In genomic region chr19:20167020-20167644, GRCh38 we compare ENCODE assay signal across 8 cellular contexts. TPM values are rescaled to one million over a fixed set of nuclear protein-coding genes. Genes with fewer than 3 reads are reported as not detected.
DNase-seq lines count a peak whose midpoint lies in the region; ATAC-seq, FAIRE-seq and TF ChIP-seq lines count a peak whose summit lies in the region.

ZNF486 (plus strand) TSS chr19:20167214; CDS start chr19:20167331, 117 bp downstream.

- ATAC-seq in GM19467 (IDR thresholded peaks at IDR 0.05; ENCODE audit: unreplicated experiment) = peak; percentile 83

- peak; percentile 74 for DNase-seq in BJ (ENCODE audit: low read depth)
- peak; percentile 95 for DNase-seq in WERI-Rb-1
- peak; percentile 86 for DNase-seq in bronchial epithelial cell (ENCODE audit: low read depth)
- peak; percentile 80 for DNase-seq in iPS-NIHi11 (ENCODE audit: low spot score)
- DNase-seq in NCI-H128 (lab: John Stamatoyannopoulos, UW; ENCODE audit: unreplicated experiment) = no peak

- H3K27me3 ChIP-seq in BJ (ENCODE audit: control insufficient read depth, insufficient read depth, low read length) = no peaks in the 10 kb centered on the region
- H3K27me3 ChIP-seq in HUES6 (ENCODE audit: control insufficient read depth, insufficient read depth, low read length) = no peaks in the 10 kb centered on the region
- H3K27me3 ChIP-seq in WERI-Rb-1 (ENCODE audit: insufficient read depth, low read depth, severe bottlenecking) = no peaks in the 10 kb centered on the region
- no peaks in the 10 kb centered on the region for H3K27me3 ChIP-seq in bronchial epithelial cell (ENCODE audit: control insufficient read depth, insufficient read depth, low read length)
- H3K27me3 ChIP-seq in skeletal muscle satellite cell (ENCODE audit: control insufficient read depth, insufficient read depth, low read length) = no peaks in the 10 kb centered on the region

- POLR2A ChIA-PET in BJ (lab: Charles Lee) = interaction anchor here (0.6 kb wide), 1 partner anchor 160 kb away, joined by 3 read pairs; no protein-coding TSS in a partner anchor

- H3K36me3 ChIP-seq in BJ (ENCODE audit: control insufficient read depth, insufficient read depth, low read length) (peaks cover 4% of the 10 kb centered on the region; the same call in 1 of the 2 replicates), HUES6 (ENCODE audit: control insufficient read depth, insufficient read depth, low read length) (peaks cover 26% of the 10 kb centered on the region; the same call in 1 of the 2 replicates), WERI-Rb-1 (peaks cover 10% of the 10 kb centered on the region), bronchial epithelial cell (ENCODE audit: control insufficient read depth, insufficient read depth, low read length) (no peaks in the 10 kb centered on the region), skeletal muscle satellite cell (ENCODE audit: insufficient read depth, low read length) (peaks cover 15% of the 10 kb centered on the region)

- CTCF ChIA-PET in BJ (lab: Yijun Ruan, JAX) = interaction anchor here (1.2 to 1.4 kb wide), 2 partner anchors 12 to 71 kb away, joined by 3 read pairs; no protein-coding TSS in a partner anchor

- TF ChIP-seq CTCF in BJ (IDR thresholded peaks at IDR 0.05; ENCODE audit: insufficient read depth, low read depth, low read length) (no peak), WERI-Rb-1 (IDR thresholded peaks at IDR 0.05; ENCODE audit: low read depth, low read length) (no peak), bronchial epithelial cell (IDR thresholded peaks at IDR 0.05; ENCODE audit: insufficient read depth, low read length, severe bottlenecking) (no peak)

- peak; percentile 64 for FAIRE-seq in bronchial epithelial cell (lab: Jason Lieb, UNC)

- peak within 1 kb of the TSS; percentile 73 for H3K4me2 ChIP-seq in skeletal muscle satellite cell (ENCODE audit: low read length)

- H3K4me1 ChIP-seq in HUES6 (ENCODE audit: control insufficient read depth, insufficient read depth, low read length) = no peaks in the 10 kb centered on the region
- peaks cover 5% of the 10 kb centered on the region for H3K4me1 ChIP-seq in skeletal muscle satellite cell (ENCODE audit: control insufficient read depth, insufficient read depth, low read length)

- peak within 1 kb of the TSS; percentile 75 for H3K4me3 ChIP-seq in BJ (ENCODE audit: low read depth, low read length)
- H3K4me3 ChIP-seq in HUES6 (ENCODE audit: low read depth, low read length) = peak within 1 kb of the TSS; percentile 85; the same call in 1 of the 2 replicates
- peak within 1 kb of the TSS; percentile 71 for H3K4me3 ChIP-seq in WERI-Rb-1 (ENCODE audit: low read depth, low read length)
- H3K4me3 ChIP-seq in bronchial epithelial cell (ENCODE audit: low read depth, low read length) = peak within 1 kb of the TSS; percentile 60
- H3K4me3 ChIP-seq in skeletal muscle satellite cell (ENCODE audit: low read length) = peak within 1 kb of the TSS; percentile 79

- peak within 1 kb of the TSS; percentile 28; the same call in 1 of the 2 replicates for H3K27ac ChIP-seq in HUES6 (ENCODE audit: low read depth, low read length)
- H3K27ac ChIP-seq in WERI-Rb-1 = peak within 1 kb of the TSS; percentile 79

- H3K9ac ChIP-seq in HUES6 (ENCODE audit: low read length) (peak within 1 kb of the TSS; percentile 39), skeletal muscle satellite cell (ENCODE audit: low read depth, low read length) (peak within 1 kb of the TSS; percentile 82)

- peaks cover 16% of the 10 kb centered on the region; the same call in 1 of the 2 replicates for H3K9me3 ChIP-seq in HUES6 (ENCODE audit: control insufficient read depth, insufficient read depth, low read depth, low read length)
- no peaks in the 10 kb centered on the region for H3K9me3 ChIP-seq in WERI-Rb-1 (ENCODE audit: severe bottlenecking)
- no peaks in the 10 kb centered on the region for H3K9me3 ChIP-seq in skeletal muscle satellite cell (replicated peaks; ENCODE audit: low read length)

RNA-seq across cellular contexts. Expression of gene ZNF486, which starts in this region (rescaled TPM):
- 3.1 and 5.2 TPM in 2 replicates for polyA plus RNA-seq in BJ (2011; rRNA removed)
- 2.5 and 4.8 TPM in 2 replicates for polyA minus RNA-seq in BJ (2011; rRNA and poly(A)+ RNA removed)
- total RNA-seq in bronchial epithelial cell = 2.6 and 3.1 TPM in 2 replicates
- total RNA-seq in skeletal muscle satellite cell (2012; rRNA removed) = 3.9 and 6.3 TPM in 2 replicates
